In genomic region chr1:28887418-28887834, GRCh38 we compare ENCODE assay signal across 8 cellular contexts. TPM values are rescaled to one million over a fixed set of nuclear protein-coding genes. Genes with fewer than 3 reads are reported as not detected.
DNase-seq lines count a peak whose midpoint lies in the region; ATAC-seq and TF ChIP-seq lines count a peak whose summit lies in the region.

No MANE protein-coding gene starts in this region.

- TF ChIP-seq CTCF in IMR-90 (conservative IDR thresholded peaks at IDR 0.05; ENCODE audit: low read depth, low read length): no peak
- TF ChIP-seq CTCF in fibroblast of pulmonary artery (IDR thresholded peaks at IDR 0.05; ENCODE audit: low read length, missing control alignments): no peak
- no peak for TF ChIP-seq CTCF in omental fat pad (IDR thresholded peaks at IDR 0.05)

- no peak overlapping the region for H4K91ac ChIP-seq in IMR-90 (ENCODE audit: insufficient read depth, low read depth, low read length)

- no peaks in the 10 kb centered on the region for H3K9me3 ChIP-seq in IMR-90 (ENCODE audit: control insufficient read depth, insufficient read depth, low read length)

- H3K4me1 ChIP-seq in IMR-90 (ENCODE audit: control insufficient read depth, insufficient read depth, low read length): peaks cover 11% of the 10 kb centered on the region

- peak overlapping the region; percentile 96 for H2AFZ ChIP-seq in IMR-90 (replicated peaks; ENCODE audit: low read length, poor library complexity)

- no peak overlapping the region for H3K18ac ChIP-seq in IMR-90 (ENCODE audit: low read depth, low read length)

- peak; percentile 27 for ATAC-seq in IMR-90 (ENCODE audit: low read depth)
- peak; percentile 34 for ATAC-seq in omental fat pad (ENCODE audit: low FRiP score)
- no peak for ATAC-seq in HG03521 (IDR thresholded peaks at IDR 0.05; ENCODE audit: unreplicated experiment)

- DNase-seq in COLO668 (lab: John Stamatoyannopoulos, UW; ENCODE audit: unreplicated experiment) (peak; percentile 60), IMR-90 (no peak), fibroblast of pulmonary artery (ENCODE audit: low read depth) (no peak), omental fat pad (ENCODE audit: low spot score) (no peak), ACHN (no peak), glomerular visceral epithelial cell (ENCODE audit: extremely low spot score) (no peak)
- DNase-seq in activated T-cell treated with anti-CD3 and anti-CD28 coated beads, Interleukin-2, amount 50 U/mL, for 48 hours: peak; percentile 31 to 58

- H3K4me3 ChIP-seq in IMR-90 (ENCODE audit: insufficient read depth, low read depth, low read length) (peak overlapping the region; percentile 65), fibroblast of pulmonary artery (replicated peaks; ENCODE audit: low read depth, low read length) (peak overlapping the region; percentile 76)

- peak overlapping the region; percentile 21; the same call in 1 of the 3 replicates for H2BK15ac ChIP-seq in IMR-90 (ENCODE audit: low read depth, low read length)

- no peak for TF ChIP-seq RAD21 in IMR-90 (IDR thresholded peaks at IDR 0.05; ENCODE audit: low read length)

- peak overlapping the region; percentile 94 for H3K4me2 ChIP-seq in IMR-90 (ENCODE audit: low read depth, low read length)

- H2AK5ac ChIP-seq in IMR-90 (ENCODE audit: low read depth, low read length): no peak overlapping the region

- no peak overlapping the region; the same call in 1 of the 2 replicates for H3K27ac ChIP-seq in IMR-90 (ENCODE audit: insufficient read depth, low read length)

- peak overlapping the region; percentile 74 for H3K9ac ChIP-seq in IMR-90 (ENCODE audit: low read depth, low read length)

- H3K27me3 ChIP-seq in IMR-90 (ENCODE audit: control insufficient read depth, insufficient read depth, low read length): peaks cover 8% of the 10 kb centered on the region

- H3K9me1 ChIP-seq in IMR-90 (ENCODE audit: insufficient read depth, low read length): peaks cover 10% of the 10 kb centered on the region; the same call in 1 of the 2 replicates

- H2AK9ac ChIP-seq in IMR-90 (replicated peaks; ENCODE audit: low read depth, low read length, poor library complexity): peak overlapping the region; percentile 60

- no peak overlapping the region for H2BK20ac ChIP-seq in IMR-90 (ENCODE audit: low read depth, low read length)

- H2BK5ac ChIP-seq in IMR-90 (ENCODE audit: low read depth, low read length, poor library complexity, severe bottlenecking): no peak overlapping the region

- in situ Hi-C loops in IMR-90 (cut with MboI; ENCODE audit: low sequenced_read_pairs): no loop called here
- in situ Hi-C loops in ACHN (cut with HindIII; ENCODE audit: low pct_ligation_motif_present, low pct_unique_long_range_greater_than_20kb, low sequenced_read_pairs): loop anchor here (10.0 kb wide), 1 partner anchor 147 kb away; no protein-coding TSS in a partner anchor

- 0 out of 2 replicates have a peak overlapping the region, but pooled peaks have one; percentile 62 for H3K14ac ChIP-seq in IMR-90 (replicated peaks; ENCODE audit: low read depth, low read length)

- H3K4ac ChIP-seq in IMR-90 (ENCODE audit: low read depth, low read length): no peak overlapping the region

- POLR2A ChIA-PET in IMR-90 (lab: Charles Lee; ENCODE audit: unreplicated experiment): no interaction called here

- H3K23ac ChIP-seq in IMR-90 (ENCODE audit: low read depth, low read length): 0 out of 2 replicates have a peak overlapping the region, but pooled peaks have one; percentile 75

- H2BK120ac ChIP-seq in IMR-90 (ENCODE audit: low read depth, low read length): no peak overlapping the region; the same call in 1 of the 2 replicates

- H3K56ac ChIP-seq in IMR-90 (ENCODE audit: extremely low read depth, insufficient read depth, low read length): no peak overlapping the region

- 1% methylated on average over 21 of the region's 41 CpGs; no CpG with 5 or more reads in 1 of the 2 experiments for WGBS in IMR-90 (ENCODE audit: extremely low coverage in 2 of 2, insufficient read length in 1 of 2), 2 experiments

- dilution Hi-C loops in IMR-90 (cut with HindIII; ENCODE audit: low sequenced_read_pairs, unreplicated experiment): no loop called here

- no peaks in the 10 kb centered on the region for H4K20me1 ChIP-seq in IMR-90 (ENCODE audit: insufficient read depth, low read length)

- no peaks in the 10 kb centered on the region for H3K79me1 ChIP-seq in IMR-90 (ENCODE audit: low read depth in 1 of 2, low read length in 2 of 2)

- no peaks in the 10 kb centered on the region for H3K36me3 ChIP-seq in IMR-90 (ENCODE audit: control insufficient read depth, insufficient read depth, low read length)

- BruUV-seq in IMR-90 (replicated peaks; lab: Mats Ljungman, UMichigan): no TSS peak

- H4K8ac ChIP-seq in IMR-90 (ENCODE audit: low read depth in 2 of 2, low read length in 2 of 2): no peak overlapping the region

- CTCF ChIA-PET in IMR-90 (lab: Yijun Ruan, JAX): interaction anchor here (1.2 kb wide), 1 partner anchor 146 kb away, joined by 3 read pairs; no protein-coding TSS in a partner anchor

- intact Hi-C loops in IMR-90 (cut with micrococcal nuclease): loop anchor here (2.0 kb wide), 2 partner anchors 85 to 1821 kb away; no protein-coding TSS in a partner anchor

- peak overlapping the region; percentile 36 for H4K5ac ChIP-seq in IMR-90 (ENCODE audit: low read depth, low read length)

- no peak for TF ChIP-seq POLR2A in IMR-90 (IDR thresholded peaks at IDR 0.05; ENCODE audit: low read depth, low read length)

TF ChIP-seq in IMR-90, 13 proteins besides CTCF, POLR2A, EP300 and RAD21:
- TF ChIP-seq RCOR1 (IDR thresholded peaks at IDR 0.05; ENCODE audit: insufficient replicate concordance, low read length): no peak
- no peak for TF ChIP-seq MXI1 (IDR thresholded peaks at IDR 0.05; ENCODE audit: borderline replicate concordance, low read depth, low read length)
- TF ChIP-seq BHLHE40 (IDR thresholded peaks at IDR 0.05; ENCODE audit: low read depth, low read length): no peak
- no peak for TF ChIP-seq FOS (IDR thresholded peaks at IDR 0.05; ENCODE audit: low read depth, low read length)
- no peak for TF ChIP-seq CEBPB (IDR thresholded peaks at IDR 0.05; ENCODE audit: low read depth, low read length)
- no peak for TF ChIP-seq MAFK (IDR thresholded peaks at IDR 0.05; ENCODE audit: low read depth, low read length)
- no peak for TF ChIP-seq NFE2L2 (IDR thresholded peaks at IDR 0.05; ENCODE audit: low read depth, low read length)
- TF ChIP-seq RFX5 (IDR thresholded peaks at IDR 0.05; ENCODE audit: low read depth, low read length): no peak
- TF ChIP-seq CHD1 (IDR thresholded peaks at IDR 0.05; ENCODE audit: low read depth, low read length): no peak
- TF ChIP-seq ELK1 (IDR thresholded peaks at IDR 0.05; ENCODE audit: borderline replicate concordance, low read depth, low read length): no peak
- TF ChIP-seq USF2 (IDR thresholded peaks at IDR 0.05; ENCODE audit: low read depth, low read length): no peak
- TF ChIP-seq MAZ (IDR thresholded peaks at IDR 0.05; ENCODE audit: borderline replicate concordance, low read depth, low read length): no peak
- no peak for TF ChIP-seq SMC3 (IDR thresholded peaks at IDR 0.05; ENCODE audit: low read depth, low read length)

RNA-seq across cellular contexts. Expression of gene EPB41, which starts 26.9 kb away (rescaled TPM):
- total RNA-seq in IMR-90 (2012; rRNA removed) (8.1 and 10.0 TPM in 2 replicates), omental fat pad (10 to 100 TPM; 28.8 to 57.6 (median 43.2) TPM)
- 3.1 and 4.6 TPM in 2 replicates for polyA plus RNA-seq in IMR-90 (2012; rRNA removed)
- polyA plus RNA-seq in IMR-90 (2012; cell fraction: cytosol; rRNA removed): 1.3 TPM in 2 replicates
- polyA plus RNA-seq in IMR-90 (2012; cell fraction: nucleus; rRNA removed; ENCODE audit: low replicate concordance): 2.2 and 12.8 TPM in 2 replicates

Comparison
In these comparisons a context has a peak if more than half of its experiments do, and no peak if none do; other contexts are left out.
1. DNase-seq: peak in COLO668 (single experiment) and activated T-cell treated with anti-CD3 and anti-CD28 coated beads, Interleukin-2, amount 50 U/mL, for 48 hours (2 of 2); none in IMR-90 (single experiment), fibroblast of pulmonary artery (single experiment), omental fat pad (single experiment), ACHN (single experiment) and glomerular visceral epithelial cell (single experiment).